In genomic region chr6:82775361-82775760, GRCh38 we compare ENCODE assay signal across 20 cellular contexts.
DNase-seq lines count a peak whose midpoint lies in the region; ATAC-seq and TF ChIP-seq lines count a peak whose summit lies in the region.
"Had no signal": no experiment of that assay in that cellular context is flagged by ENCODE, and none has a peak within 500 bp of the region (broad histone marks: within the 10 kb centered on the region; RNA-seq: fewer than 3 reads in every experiment).

No MANE protein-coding gene starts in this region.

- 44% methylated on average over 1 of the region's 1 CpG for WGBS in right lobe of liver (ENCODE audit: insufficient coverage, low coverage, low lambda C conversion rate, missing lambda C conversion rate)

- TF ChIP-seq POLR2A in right lobe of liver (IDR thresholded peaks at IDR 0.05), result no peak

- ATAC-seq in right lobe of liver, result no peak
- ATAC-seq: CD8-positive, alpha-beta T cell; HepG2 had no signal

- no peak overlapping the region for H3K27ac ChIP-seq in right lobe of liver
- H3K27ac ChIP-seq: BLaER1 treated with 17β-estradiol and CSF1 and Interleukin-3, amounts not matched to agents 10 nM and 100 nM had no signal

- H3K9me3 ChIP-seq in right lobe of liver, result no peaks in the 10 kb centered on the region
- H3K9me3 ChIP-seq: BLaER1 treated with 17β-estradiol and CSF1 and Interleukin-3, amounts not matched to agents 10 nM and 100 nM had no signal

- DNase-seq in GM03348 (ENCODE audit: low spot score) (peak; percentile 27), NCI-H226 (peak; percentile 7), dedifferentiated amniotic fluid mesenchymal stem cell (ENCODE audit: extremely low spot score) (peak; percentile 63), right lobe of liver (no peak), iPS-NIHi7 (ENCODE audit: extremely low spot score) (no peak), NCI-H1048 (lab: John Stamatoyannopoulos, UW) (no peak)
- DNase-seq in central memory CD4-positive, alpha-beta T cell, result no peak
- DNase-seq: CD8-positive, alpha-beta T cell; DMS153; GF-D8; H7; KG1; NCI-H1105 treated with DMSO at 0.1 percent for 48 hours; NCI-H2081; NCI-H2171 treated with DMSO at 0.1 percent for 48 hours; NCI-H446 treated with DMSO at 0.1 percent for 48 hours; NCI-H526 treated with DMSO at 0.1 percent for 48 hours; Right ventricle myocardium superior had no signal

- H3K36me3 ChIP-seq in right lobe of liver, result no peaks in the 10 kb centered on the region
- H3K36me3 ChIP-seq: BLaER1 treated with 17β-estradiol and CSF1 and Interleukin-3, amounts not matched to agents 10 nM and 100 nM had no signal

- H3K4me1 ChIP-seq in right lobe of liver, result no peaks in the 10 kb centered on the region
- H3K4me1 ChIP-seq: BLaER1 treated with 17β-estradiol and CSF1 and Interleukin-3, amounts not matched to agents 10 nM and 100 nM had no signal

- H3K4me3 ChIP-seq in right lobe of liver, result no peak overlapping the region
- H3K4me3 ChIP-seq: BLaER1 treated with 17β-estradiol and CSF1 and Interleukin-3, amounts not matched to agents 10 nM and 100 nM had no signal

- intact Hi-C loops in right lobe of liver (cut with DNase I), result no loop called here

- TF ChIP-seq CTCF in right lobe of liver (IDR thresholded peaks at IDR 0.05), result no peak

- no peaks in the 10 kb centered on the region for H3K27me3 ChIP-seq in right lobe of liver
- H3K27me3 ChIP-seq: BLaER1 treated with 17β-estradiol and CSF1 and Interleukin-3, amounts not matched to agents 10 nM and 100 nM had no signal

Comparison
In these comparisons a context has a peak if more than half of its experiments do, and no peak if none do; other contexts are left out.
1. DNase-seq: peak in GM03348 (single experiment), NCI-H226 (single experiment) and dedifferentiated amniotic fluid mesenchymal stem cell (single experiment); none in right lobe of liver (0 of 3), iPS-NIHi7 (single experiment), NCI-H1048 (single experiment) and central memory CD4-positive, alpha-beta T cell (single experiment).